Comparison of ENCODE assay signal across 33 cellular contexts in the genomic region with DNA sequence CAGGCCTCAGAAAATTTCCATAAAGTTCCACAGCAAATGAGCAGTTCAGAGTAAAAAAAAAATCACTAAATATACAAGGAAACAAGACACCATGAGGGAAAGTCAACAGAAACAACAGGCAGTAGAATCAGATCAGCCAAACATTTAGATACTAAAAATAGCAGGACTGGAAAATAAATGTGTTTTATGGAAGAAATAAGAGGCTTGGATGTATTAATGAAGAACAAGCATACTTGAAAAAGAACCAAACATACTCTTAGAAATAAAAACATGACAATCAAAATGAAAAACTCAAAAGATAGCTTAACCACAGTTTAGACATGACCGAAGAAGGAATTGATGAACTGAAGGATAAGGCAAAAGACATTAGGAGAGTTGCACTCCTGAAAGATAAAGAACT. TPM values are rescaled to one million over a fixed set of nuclear protein-coding genes. Genes with fewer than 3 reads are reported as not detected.
"Had no signal": no experiment of that assay in that cellular context is flagged by ENCODE, and none has a peak within 500 bp of the region (broad histone marks: within the 10 kb centered on the region; RNA-seq: fewer than 3 reads in every experiment).

No MANE protein-coding gene starts in this region.

- H3K4me3 ChIP-seq: stomach, suprapubic skin, testis, thoracic aorta, thyroid gland, tibial artery, tibial nerve, transverse colon, upper lobe of left lung, upper lobe of right lung, uterus, vagina had no signal

- H3K27ac Mint-ChIP-seq: stimulated activated effector memory CD8-positive, alpha-beta T cell treated with anti-CD3 and anti-CD28 coated beads, Interleukin-12 subunit alpha, Interleukin-12 subunit beta, amount 100 ng/mL, for 72 hours; stimulated activated memory B cell treated with anti-CD40 and anti-IgM and Interleukin-4, amounts not matched to agents 10 μg/mL and 1 μg/mL and 100 μg/mL, for 72 hours; stimulated activated naive B cell treated with anti-CD40 and anti-IgM and Interleukin-4, amounts not matched to agents 10 μg/mL and 1 μg/mL and 100 μg/mL, for 72 hours; stimulated activated naive CD8-positive, alpha-beta T cell treated with anti-CD3 and anti-CD28 coated beads, Interleukin-15, amount 100 ng/mL, for 72 hours; stimulated activated naive CD8-positive, alpha-beta T cell treated with anti-CD3 and anti-CD28 coated beads, Interleukin-15, Interleukin-2, amounts not matched to agents 100 ng/mL and 50 ng/mL, for 24 hours; type B pancreatic cell had no signal

- H3K36me3 Mint-ChIP-seq: stimulated activated effector memory CD8-positive, alpha-beta T cell treated with anti-CD3 and anti-CD28 coated beads, Interleukin-12 subunit alpha, Interleukin-12 subunit beta, amount 100 ng/mL, for 72 hours; type B pancreatic cell had no signal

- H3K27me3 ChIP-seq: testis, thyroid gland, upper lobe of left lung, upper lobe of right lung, uterus, vagina had no signal

- H3K9me3 ChIP-seq: testis, thyroid gland had no signal

- ATAC-seq: stimulated activated effector memory CD8-positive, alpha-beta T cell treated with anti-CD3 and anti-CD28 coated beads, Interleukin-12 subunit alpha, Interleukin-12 subunit beta, amount 100 ng/mL, for 72 hours; stimulated activated memory B cell treated with anti-CD40 and anti-IgM and Interleukin-4, amounts not matched to agents 10 μg/mL and 1 μg/mL and 100 μg/mL, for 72 hours; stimulated activated naive B cell treated with anti-CD40 and anti-IgM and Interleukin-4, amounts not matched to agents 10 μg/mL and 1 μg/mL and 100 μg/mL, for 72 hours; stimulated activated naive CD8-positive, alpha-beta T cell treated with anti-CD3 and anti-CD28 coated beads, Interleukin-15, amount 100 ng/mL, for 72 hours; stimulated activated naive CD8-positive, alpha-beta T cell treated with anti-CD3 and anti-CD28 coated beads, Interleukin-15, Interleukin-2, amounts not matched to agents 100 U/mL and 50 U/mL, for 24 hours; upper lobe of right lung had no signal

- FAIRE-seq: urothelium cell line had no signal

- H3K4me1 Mint-ChIP-seq: stimulated activated effector memory CD8-positive, alpha-beta T cell treated with anti-CD3 and anti-CD28 coated beads, Interleukin-12 subunit alpha, Interleukin-12 subunit beta, amount 100 ng/mL, for 72 hours; stimulated activated memory B cell treated with anti-CD40 and anti-IgM and Interleukin-4, amounts not matched to agents 10 μg/mL and 1 μg/mL and 100 μg/mL, for 72 hours; stimulated activated naive B cell treated with anti-CD40 and anti-IgM and Interleukin-4, amounts not matched to agents 10 μg/mL and 1 μg/mL and 100 μg/mL, for 72 hours had no signal

- H3K27me3 Mint-ChIP-seq: stimulated activated naive CD8-positive, alpha-beta T cell treated with anti-CD3 and anti-CD28 coated beads, Interleukin-15, amount 100 ng/mL, for 72 hours had no signal

- H3K4me3 Mint-ChIP-seq: stimulated activated effector memory CD8-positive, alpha-beta T cell treated with anti-CD3 and anti-CD28 coated beads, Interleukin-12 subunit alpha, Interleukin-12 subunit beta, amount 100 ng/mL, for 72 hours; stimulated activated memory B cell treated with anti-CD40 and anti-IgM and Interleukin-4, amounts not matched to agents 10 μg/mL and 1 μg/mL and 100 μg/mL, for 72 hours; stimulated activated naive B cell treated with anti-CD40 and anti-IgM and Interleukin-4, amounts not matched to agents 10 μg/mL and 1 μg/mL and 100 μg/mL, for 72 hours; stimulated activated naive CD8-positive, alpha-beta T cell treated with anti-CD3 and anti-CD28 coated beads, Interleukin-15, amount 100 ng/mL, for 72 hours; stimulated activated naive CD8-positive, alpha-beta T cell treated with anti-CD3 and anti-CD28 coated beads, Interleukin-15, Interleukin-2, amounts not matched to agents 100 ng/mL and 50 ng/mL, for 24 hours; type B pancreatic cell had no signal

- DNase-seq: stimulated activated CD4-positive, alpha-beta T cell treated with anti-CD3 and anti-CD28 coated beads, Interleukin-2, amount 100 ng/mL, for 48 hours; stimulated activated CD4-positive, alpha-beta T cell treated with anti-CD3 and anti-CD28 coated beads, Interleukin-4, amount 100 ng/mL, for 1 hour; stimulated activated CD4-positive, alpha-beta T cell treated with anti-CD3 and anti-CD28 coated beads, Interleukin-4, amount 100 ng/mL, for 24 hours; stimulated activated CD4-positive, alpha-beta T cell treated with anti-CD3 and anti-CD28 coated beads, Interleukin-4, amount 100 ng/mL, for 4 hours; stimulated activated CD8-positive, alpha-beta memory T cell treated with anti-CD3 and anti-CD28 coated beads, Interleukin-4, amount 100 ng/mL, for 48 hours; stimulated activated naive B cell treated with anti-CD40 and anti-IgM and Interleukin-4, amounts not matched to agents 10 μg/mL and 1 μg/mL and 100 μg/mL, for 72 hours; stimulated activated naive CD4-positive, alpha-beta T cell; stimulated activated naive CD4-positive, alpha-beta T cell treated with Interleukin-2 at 50 U/mL for 16 hours; stimulated activated naive CD8-positive, alpha-beta T cell treated with anti-CD3 and anti-CD28 coated beads, Interleukin-15, amount 100 ng/mL, for 72 hours; stimulated activated naive CD8-positive, alpha-beta T cell treated with anti-CD3 and anti-CD28 coated beads, Interleukin-15, Interleukin-2, amounts not matched to agents 100 U/mL and 50 U/mL, for 24 hours; stomach; substantia nigra; testis; thyroid gland; tibial artery; transverse colon; trophoblast cell; upper lobe of left lung; upper lobe of right lung; uterus had no signal

- H3K4me1 ChIP-seq: thyroid gland had no signal

- H3K27ac ChIP-seq: stomach, suprapubic skin, testis, thoracic aorta, thyroid gland, tibial artery, tibial nerve, transverse colon, upper lobe of left lung, upper lobe of right lung, uterus, vagina had no signal

- H3K36me3 ChIP-seq: stomach, suprapubic skin, thoracic aorta, thyroid gland, tibial artery, transverse colon, upper lobe of left lung, upper lobe of right lung, uterus, vagina had no signal

RNA-seq across cellular contexts. Expression of a gene that starts 22.6 kb away (rescaled TPM):
- total RNA-seq: stomach, subcutaneous adipose tissue, suprapubic skin, temporal lobe, testis, thoracic aorta, thyroid gland, transverse colon, upper lobe of left lung, upper lobe of right lung, ureter, uterus, vagina had no signal
- polyA plus RNA-seq: stomach, urinary bladder had no signal
